ENCODE assay signal across 11 cellular contexts in the genomic region with DNA sequence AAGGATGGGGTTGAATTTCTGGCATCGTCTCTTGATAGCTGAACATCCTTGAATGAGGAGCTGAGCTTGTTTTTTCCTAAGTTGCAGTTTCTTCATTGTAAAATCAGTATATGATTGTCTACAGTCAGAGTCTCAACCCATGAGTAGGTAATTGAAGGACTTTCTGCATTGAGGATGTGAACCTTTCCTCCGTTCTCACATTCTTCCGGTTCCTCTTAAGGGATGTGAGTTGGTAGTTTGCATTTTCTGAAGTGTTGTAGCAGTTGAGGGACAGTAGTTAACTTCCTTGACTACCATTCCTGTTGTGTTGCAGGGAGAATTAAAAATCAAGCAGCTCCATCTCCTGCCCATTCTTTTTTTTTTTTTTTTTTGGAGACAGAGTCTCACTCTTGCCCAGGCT. TPM values are rescaled to one million over a fixed set of nuclear protein-coding genes. Genes with fewer than 3 reads are reported as not detected.
DNase-seq lines count a peak whose midpoint lies in the region; ATAC-seq, FAIRE-seq and TF ChIP-seq lines count a peak whose summit lies in the region.
"Had no signal": no experiment of that assay in that cellular context is flagged by ENCODE, and none has a peak within 500 bp of the region (broad histone marks: within the 10 kb centered on the region; RNA-seq: fewer than 3 reads in every experiment).

No MANE protein-coding gene starts in this region.

- H3K27ac ChIP-seq in OCI-LY3 (ENCODE audit: low read length) (peak overlapping the region; percentile 55), keratinocyte (ENCODE audit: control insufficient read depth, insufficient read depth, low read length) (peak overlapping the region; percentile 94), upper lobe of left lung (peak overlapping the region; percentile 83 to 89 (median 86)), WERI-Rb-1 (no peak overlapping the region)

- TF ChIP-seq CTCF in OCI-LY3 (IDR thresholded peaks at IDR 0.05; ENCODE audit: low read depth, low read length) (no peak), keratinocyte (optimal IDR thresholded peaks at IDR 0.05 in 1 of 3, IDR thresholded peaks at IDR 0.05 in 1 of 3, conservative IDR thresholded peaks at IDR 0.05 in 1 of 3; ENCODE audit: extremely low read depth in 1 of 3, insufficient read depth in 2 of 3, low read length in 3 of 3) (no peak), upper lobe of left lung (IDR thresholded peaks at IDR 0.05) (no peak), WERI-Rb-1 (IDR thresholded peaks at IDR 0.05; ENCODE audit: low read depth, low read length) (no peak)

- H3K4me1 ChIP-seq in OCI-LY3 (ENCODE audit: low read length) (peaks cover 13% of the 10 kb centered on the region), keratinocyte (ENCODE audit: control insufficient read depth, extremely low read depth, insufficient read depth, low read length) (peaks cover 44% of the 10 kb centered on the region), upper lobe of left lung (peaks cover 88 to 94% (median 90%) of the 10 kb centered on the region in 4 donors)

- H3K27me3 ChIP-seq in OCI-LY3 (ENCODE audit: low read depth, low read length) (no peaks in the 10 kb centered on the region), keratinocyte (ENCODE audit: control insufficient read depth, extremely low read depth, insufficient read depth, low read length) (no peaks in the 10 kb centered on the region), upper lobe of left lung (no peaks in the 10 kb centered on the region), WERI-Rb-1 (ENCODE audit: insufficient read depth, low read depth, severe bottlenecking) (no peaks in the 10 kb centered on the region)

- WGBS in upper lobe of left lung, 2 donors: 76 to 87% methylated on average over 3 of the region's 3 CpGs

- H3K4me2 ChIP-seq in OCI-LY3 (ENCODE audit: low read length) (peak overlapping the region; percentile 49), keratinocyte (ENCODE audit: control insufficient read depth, extremely low read depth, insufficient read depth, low read depth, low read length) (no peak overlapping the region)

- H3K4me3 ChIP-seq in OCI-LY3 (ENCODE audit: low read length): no peak overlapping the region
- H3K4me3 ChIP-seq in keratinocyte (ENCODE audit: control insufficient read depth in 2 of 3, extremely low read depth in 1 of 3, insufficient read depth in 2 of 3, low read depth in 1 of 3, low read length in 3 of 3): no peak overlapping the region
- no peak overlapping the region for H3K4me3 ChIP-seq in upper lobe of left lung
- no peak overlapping the region for H3K4me3 ChIP-seq in WERI-Rb-1 (ENCODE audit: low read depth, low read length)

- TF ChIP-seq POLR2A in upper lobe of left lung (IDR thresholded peaks at IDR 0.05): no peak

- DNase-seq in DMS53 (lab: John Stamatoyannopoulos, UW) (peak; percentile 53), DMS53 treated with DMSO at 0.1 percent for 48 hours (lab: John Stamatoyannopoulos, UW; ENCODE audit: unreplicated experiment) (no peak), keratinocyte (ENCODE audit: low read depth, low spot score) (no peak), upper lobe of left lung (no peak), WERI-Rb-1 (no peak), LoVo (ENCODE audit: low spot score) (no peak)
- DNase-seq in activated T-cell treated with anti-CD3 and anti-CD28 coated beads, Interleukin-2, amount 50 U/mL, for 1 hour: no peak
- DNase-seq: activated CD4-positive, alpha-beta T cell treated with anti-CD3 and anti-CD28 coated beads, Interleukin-2, amount 10 ng/mL, durations not matched to agents 24 days and 14 days; OCI-M1 had no signal

- FAIRE-seq in keratinocyte (lab: Jason Lieb, UNC): no peak
- FAIRE-seq: endothelial cell of umbilical vein had no signal

- H3K9ac ChIP-seq in OCI-LY3 (ENCODE audit: low read length): no peak overlapping the region
- H3K9ac ChIP-seq in keratinocyte (ENCODE audit: control insufficient read depth, extremely low read depth, insufficient read depth, low read length): no peak overlapping the region

- TF ChIP-seq EP300 in upper lobe of left lung (IDR thresholded peaks at IDR 0.05): no peak

- H3K79me2 ChIP-seq in OCI-LY3 (ENCODE audit: low read length): peaks cover 6% of the 10 kb centered on the region
- H3K79me2 ChIP-seq in keratinocyte (ENCODE audit: control insufficient read depth, insufficient read depth, low read length): no peaks in the 10 kb centered on the region

- H2AFZ ChIP-seq in OCI-LY3 (ENCODE audit: low read depth, low read length) (no peak overlapping the region), keratinocyte (ENCODE audit: control insufficient read depth, low read length) (no peak overlapping the region)

- no peak for ATAC-seq in upper lobe of left lung (ENCODE audit: low FRiP score in 2 of 2)

- no peaks in the 10 kb centered on the region for H4K20me1 ChIP-seq in OCI-LY3 (ENCODE audit: insufficient read depth, low read length)
- H4K20me1 ChIP-seq in keratinocyte (ENCODE audit: control insufficient read depth, extremely low read depth, insufficient read depth, low read length): no peaks in the 10 kb centered on the region

- H3K9me3 ChIP-seq in OCI-LY3 (ENCODE audit: insufficient read depth, low read length): no peaks in the 10 kb centered on the region
- H3K9me3 ChIP-seq in keratinocyte (ENCODE audit: control insufficient read depth, low read depth, low read length): no peaks in the 10 kb centered on the region
- H3K9me3 ChIP-seq in upper lobe of left lung: no peaks in the 10 kb centered on the region
- no peaks in the 10 kb centered on the region for H3K9me3 ChIP-seq in WERI-Rb-1 (ENCODE audit: severe bottlenecking)

- H3K36me3 ChIP-seq in OCI-LY3 (replicated peaks; ENCODE audit: low read depth, low read length) (peaks cover 36% of the 10 kb centered on the region), keratinocyte (ENCODE audit: control insufficient read depth in 2 of 2, extremely low read depth in 1 of 2, insufficient read depth in 2 of 2, low read length in 2 of 2) (no peaks in the 10 kb centered on the region), upper lobe of left lung (peaks cover 0 to 3% (median 0%) of the 10 kb centered on the region in 4 donors), WERI-Rb-1 (no peaks in the 10 kb centered on the region)

- no peaks in the 10 kb centered on the region for H3K9me1 ChIP-seq in keratinocyte (ENCODE audit: control insufficient read depth, extremely low read depth, insufficient read depth, low read length)

- dilution Hi-C loops in keratinocyte (cut with MboI; ENCODE audit: extremely low pct_ligation_motif_present, low sequenced_read_pairs): no loop called here

RNA-seq across cellular contexts. Expression of a gene that starts 19.1 kb away (rescaled TPM):
- 6.8 to 13.9 TPM (median 8.0 TPM) in 3 replicates for polyA plus RNA-seq in keratinocyte
- polyA plus RNA-seq in keratinocyte (2011; ENCODE audit: low read depth): 5.1 TPM
- polyA plus RNA-seq in keratinocyte (2011; cell fraction: cytosol; rRNA removed): 4.0 and 5.0 TPM in 2 replicates
- polyA plus RNA-seq in keratinocyte (2011; cell fraction: nucleus; rRNA removed): 33.9 and 38.8 TPM in 2 replicates
- polyA plus RNA-seq in keratinocyte (2012; ENCODE audit: low replicate concordance): 11.8 and 13.3 TPM in 2 replicates
- polyA minus RNA-seq in keratinocyte: 11.1 to 34.4 TPM (median 17.2 TPM) in 3 replicates
- 12.3 TPM for polyA minus RNA-seq in keratinocyte (2011; cell fraction: cytosol; rRNA and poly(A)+ RNA removed)
- polyA minus RNA-seq in keratinocyte (2011; cell fraction: nucleus; rRNA and poly(A)+ RNA removed): 28.4 and 32.3 TPM in 2 replicates
- total RNA-seq in upper lobe of left lung: 100 to 1,000 TPM in 1 of 6 donors, 10 to 100 TPM in 5; 36.6 to 193 (median 52.2) TPM

RNA-seq across cellular contexts. Expression of a gene that starts 54.9 kb away (rescaled TPM):
- 11.8 to 14.5 TPM (median 14.5 TPM) in 3 replicates for polyA plus RNA-seq in keratinocyte
- 3.5 TPM for polyA plus RNA-seq in keratinocyte (2011; ENCODE audit: low read depth)
- polyA plus RNA-seq in keratinocyte (2011; cell fraction: cytosol; rRNA removed): 10.5 and 16.6 TPM in 2 replicates
- polyA plus RNA-seq in keratinocyte (2011; cell fraction: nucleus; rRNA removed): 5.8 and 7.6 TPM in 2 replicates
- 9.1 and 16.3 TPM in 2 replicates for polyA plus RNA-seq in keratinocyte (2012; ENCODE audit: low replicate concordance)
- polyA minus RNA-seq in keratinocyte: 8.0 to 9.3 TPM (median 8.6 TPM) in 3 replicates
- polyA minus RNA-seq in keratinocyte (2011; cell fraction: cytosol; rRNA and poly(A)+ RNA removed): 20.1 TPM
- polyA minus RNA-seq in keratinocyte (2011; cell fraction: nucleus; rRNA and poly(A)+ RNA removed): 4.2 and 4.8 TPM in 2 replicates
- 10 to 100 TPM; 11.5 to 25.2 (median 17.6) TPM for total RNA-seq in upper lobe of left lung

RNA-seq across cellular contexts. Expression of a gene that starts 55.1 kb away (rescaled TPM):
- polyA plus RNA-seq in keratinocyte: 42.1 to 47.3 TPM (median 44.6 TPM) in 3 replicates
- polyA plus RNA-seq in keratinocyte (2011; ENCODE audit: low read depth): 140 TPM
- 27.7 and 54.7 TPM in 2 replicates for polyA plus RNA-seq in keratinocyte (2011; cell fraction: cytosol; rRNA removed)
- 61.3 and 74.7 TPM in 2 replicates for polyA plus RNA-seq in keratinocyte (2011; cell fraction: nucleus; rRNA removed)
- 28.7 and 46.8 TPM in 2 replicates for polyA plus RNA-seq in keratinocyte (2012; ENCODE audit: low replicate concordance)
- polyA minus RNA-seq in keratinocyte: 38.0 to 74.1 TPM (median 38.7 TPM) in 3 replicates
- 35.7 TPM for polyA minus RNA-seq in keratinocyte (2011; cell fraction: cytosol; rRNA and poly(A)+ RNA removed)
- polyA minus RNA-seq in keratinocyte (2011; cell fraction: nucleus; rRNA and poly(A)+ RNA removed): 22.9 and 31.4 TPM in 2 replicates
- total RNA-seq in upper lobe of left lung: 10 to 100 TPM; 43.3 to 81.5 (median 58.9) TPM
